Comparison of ENCODE assay signal across 16 cellular contexts in the genomic region with DNA sequence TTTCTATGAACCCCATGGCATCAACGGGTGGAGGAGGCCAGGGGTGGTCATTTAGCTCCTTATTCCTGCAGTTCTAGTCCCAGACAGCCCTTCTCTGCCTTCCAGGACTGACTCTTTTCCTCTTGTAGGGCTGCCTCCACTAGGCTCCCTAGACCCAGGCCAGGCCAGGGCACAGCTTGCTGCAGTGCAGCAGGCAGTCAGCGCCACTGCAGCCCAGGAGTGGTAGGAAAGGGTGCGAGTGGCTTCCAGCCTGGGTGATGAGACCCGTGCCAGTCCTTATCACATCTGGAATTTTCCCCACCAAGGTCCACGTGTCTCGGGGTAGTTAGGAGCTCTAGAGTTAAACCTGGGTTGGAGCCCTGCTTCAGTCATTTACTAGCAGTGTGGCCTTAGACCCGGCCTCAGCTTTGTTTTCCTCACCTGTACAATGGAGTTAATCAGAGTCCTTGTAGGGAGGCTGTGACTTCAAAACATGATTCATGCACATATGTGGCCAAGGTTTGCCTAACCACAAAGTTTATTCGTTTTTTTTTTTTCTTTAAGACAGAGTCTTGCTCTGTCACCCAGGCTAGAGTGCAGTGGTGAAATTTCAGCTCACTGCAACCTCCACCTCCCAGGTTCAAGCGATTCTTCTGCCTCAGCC. TPM values are rescaled to one million over a fixed set of nuclear protein-coding genes. Genes with fewer than 3 reads are reported as not detected.
DNase-seq lines count a peak whose midpoint lies in the region; ATAC-seq and TF ChIP-seq lines count a peak whose summit lies in the region.
"Had no signal": no experiment of that assay in that cellular context is flagged by ENCODE, and none has a peak within 500 bp of the region (broad histone marks: within the 10 kb centered on the region; RNA-seq: fewer than 3 reads in every experiment).

No MANE protein-coding gene starts in this region.

- intact Hi-C loops in PC-3 (cut with micrococcal nuclease) (no loop called here), mammary epithelial cell (cut with micrococcal nuclease) (loop anchor here (10.0 kb wide), 1 partner anchor 54 kb away; no protein-coding TSS in a partner anchor), left lung (cut with DNase I) (no loop called here)

- H4K20me1 ChIP-seq in PC-3 (ENCODE audit: low read length) (no peaks in the 10 kb centered on the region), mammary epithelial cell (ENCODE audit: insufficient read depth, low read length) (no peaks in the 10 kb centered on the region)

- POLR2A ChIA-PET in PC-3 (lab: Charles Lee; ENCODE audit: unreplicated experiment) (no interaction called here), RWPE1 (lab: Yijun Ruan, JAX; ENCODE audit: low non-redundant PET) (interaction anchor here (0.7 kb wide), 1 partner anchor 272 kb away, joined by 7 read pairs; no protein-coding TSS in a partner anchor)

- no peaks in the 10 kb centered on the region for H3K36me3 ChIP-seq in PC-3 (ENCODE audit: low read depth, low read length)
- H3K36me3 ChIP-seq in mammary epithelial cell (ENCODE audit: insufficient read depth, low read length), result no peaks in the 10 kb centered on the region
- H3K36me3 ChIP-seq in left lung, result no peaks in the 10 kb centered on the region
- H3K36me3 ChIP-seq: gastroesophageal sphincter, left ventricle myocardium inferior, neural progenitor cell had no signal

- peak; percentile 75 to 76 for ATAC-seq in activated CD4-positive, CD25-positive, alpha-beta regulatory T cell treated with anti-CD3 and anti-CD28 coated beads, Interleukin-2, amount 50 U/mL, for 24 hours
- peak; percentile 25 for ATAC-seq in PC-3
- no peak for ATAC-seq in left lung
- ATAC-seq: gastroesophageal sphincter had no signal

- no peaks in the 10 kb centered on the region for H3K9me3 ChIP-seq in PC-3 (ENCODE audit: low read length)
- H3K9me3 ChIP-seq in mammary epithelial cell (replicated peaks; ENCODE audit: insufficient read depth, low read length), result no peaks in the 10 kb centered on the region
- no peaks in the 10 kb centered on the region for H3K9me3 ChIP-seq in left lung
- H3K9me3 ChIP-seq: gastroesophageal sphincter, left ventricle myocardium inferior had no signal

- DNase-seq in activated CD4-positive, CD25-positive, alpha-beta regulatory T cell treated with anti-CD3 and anti-CD28 coated beads, Interleukin-2, amount 50 U/mL, for 72 hours, result no peak
- DNase-seq in PC-3 (peak; percentile 73), mammary epithelial cell (peak; percentile 75), mesenteric fat pad (ENCODE audit: low spot score) (peak; percentile 37), left lung (no peak), T-helper 9 cell (no peak), RWPE1 (ENCODE audit: low spot score) (no peak)
- DNase-seq: cerebellar nuclear complex, DND-41, left ventricle myocardium inferior, NCI-H2227 treated with DMSO at 0.1 percent for 48 hours, T1000 had no signal

- peak overlapping the region; percentile 83 for H3K27ac ChIP-seq in PC-3 (ENCODE audit: low read length)
- H3K27ac ChIP-seq in mammary epithelial cell (ENCODE audit: insufficient read depth, low read depth, low read length), result no peak overlapping the region
- H3K27ac ChIP-seq in left lung, result no peak overlapping the region
- H3K27ac ChIP-seq in RWPE1, result no peak overlapping the region
- H3K27ac ChIP-seq: gastroesophageal sphincter, left ventricle myocardium inferior, neural progenitor cell, PC-9 had no signal

- H3K4me2 ChIP-seq in PC-3 (ENCODE audit: low read length) (peak overlapping the region; percentile 21; the same call in 1 of the 2 replicates), mammary epithelial cell (ENCODE audit: insufficient read depth, low read depth, low read length) (no peak overlapping the region)
- H3K4me2 ChIP-seq: neural progenitor cell, PC-9 had no signal

- WGBS in mammary epithelial cell (ENCODE audit: low coverage, missing lambda C conversion rate), result 66% methylated on average over 9 of the region's 9 CpGs

- H3K4me1 ChIP-seq in PC-3 (ENCODE audit: insufficient read depth, low read length) (peaks cover 59% of the 10 kb centered on the region), mammary epithelial cell (ENCODE audit: insufficient read depth, low read length) (peaks cover 23% of the 10 kb centered on the region), left lung (no peaks in the 10 kb centered on the region)
- H3K4me1 ChIP-seq: neural progenitor cell had no signal

- in situ Hi-C loops in mammary epithelial cell (cut with MboI; ENCODE audit: low sequenced_read_pairs in 2 of 2), result no loop called here

- H3K79me2 ChIP-seq in PC-3 (ENCODE audit: low read length) (no peaks in the 10 kb centered on the region), mammary epithelial cell (ENCODE audit: insufficient read depth, low read length) (no peaks in the 10 kb centered on the region)

- H3F3A ChIP-seq in PC-3 (ENCODE audit: low read length, unreplicated experiment), result peaks cover 5% of the 10 kb centered on the region

- CTCF ChIA-PET in PC-3 (lab: Charles Lee), result no interaction called here
- CTCF ChIA-PET in mammary epithelial cell (lab: Charles Lee; ENCODE audit: low non-redundant PET), result no interaction called here
- CTCF ChIA-PET in RWPE1 (lab: Yijun Ruan, JAX), result no interaction called here

- H3K27me3 ChIP-seq in PC-3 (ENCODE audit: low read length) (no peaks in the 10 kb centered on the region), mammary epithelial cell (ENCODE audit: insufficient read depth, low read length) (no peaks in the 10 kb centered on the region), left lung (peaks cover 0 to 12% of the 10 kb centered on the region in 2 donors)
- H3K27me3 ChIP-seq: gastroesophageal sphincter, neural progenitor cell had no signal

- dilution Hi-C loops in mammary epithelial cell (cut with HindIII; ENCODE audit: low sequenced_read_pairs), result no loop called here

- H3K4me3 ChIP-seq in PC-3 (ENCODE audit: low read length), result no peak overlapping the region
- H3K4me3 ChIP-seq in mammary epithelial cell (replicated peaks in 1 of 3; ENCODE audit: insufficient read depth in 1 of 3, low read depth in 2 of 3, low read length in 3 of 3), result no peak overlapping the region
- H3K4me3 ChIP-seq in left lung, result no peak overlapping the region
- H3K4me3 ChIP-seq: gastroesophageal sphincter, left ventricle myocardium inferior, neural progenitor cell, PC-9 had no signal

- H3K9me2 ChIP-seq in PC-3 (replicated peaks; ENCODE audit: low read length), result no peaks in the 10 kb centered on the region

- H3K9ac ChIP-seq in PC-3 (ENCODE audit: low read length), result peak overlapping the region; percentile 51
- H3K9ac ChIP-seq in mammary epithelial cell (ENCODE audit: insufficient read depth, low read length), result no peak overlapping the region
- H3K9ac ChIP-seq: neural progenitor cell had no signal

- no peak for TF ChIP-seq CTCF in PC-3 (conservative IDR thresholded peaks at IDR 0.05; ENCODE audit: low read depth, low read length)
- TF ChIP-seq CTCF in mammary epithelial cell (conservative IDR thresholded peaks at IDR 0.05 in 1 of 2, IDR thresholded peaks at IDR 0.05 in 1 of 2; ENCODE audit: extremely low read depth in 1 of 2, insufficient read depth in 1 of 2, low read depth in 1 of 2, low read length in 2 of 2), result no peak
- TF ChIP-seq CTCF in left lung (IDR thresholded peaks at IDR 0.05), result no peak
- no peak for TF ChIP-seq CTCF in RWPE1 (conservative IDR thresholded peaks at IDR 0.05; ENCODE audit: low read depth)

- H2AFZ ChIP-seq in PC-3 (ENCODE audit: low read length) (no peak overlapping the region), mammary epithelial cell (ENCODE audit: low read depth, low read length) (no peak overlapping the region)
- H2AFZ ChIP-seq: neural progenitor cell, PC-9 had no signal

- BruUV-seq in PC-3 (replicated peaks; lab: Mats Ljungman, UMichigan), result no TSS peak
- no TSS peak for BruUV-seq in mammary epithelial cell (replicated peaks; lab: Mats Ljungman, UMichigan)

RNA-seq across cellular contexts. Expression of a gene that starts 4.6 kb away (rescaled TPM):
- total RNA-seq in PC-3 (2014; rRNA removed) (0.51 TPM in 1 of 2 replicates, not detected in the other), mammary epithelial cell (not detected), mesenteric fat pad (0.16 TPM), left lung (under 1 TPM in 1 of 2 donors, not detected in 1; 0.10 TPM)
- polyA plus RNA-seq in mammary epithelial cell, result 0.01 TPM
- not detected for polyA minus RNA-seq in mammary epithelial cell

Comparison
In these comparisons a context has a peak if more than half of its experiments do, and no peak if none do; other contexts are left out.
1. DNase-seq: peak in PC-3 (single experiment), mammary epithelial cell (single experiment) and mesenteric fat pad (single experiment); none in activated CD4-positive, CD25-positive, alpha-beta regulatory T cell treated with anti-CD3 and anti-CD28 coated beads, Interleukin-2, amount 50 U/mL, for 72 hours (single experiment), left lung (0 of 2), T-helper 9 cell (single experiment) and RWPE1 (single experiment).